In genomic region chr1:153614189-153614900, GRCh38 we compare ENCODE assay signal across 1 cellular context.
TF ChIP-seq lines count a peak whose summit lies in the region.

No MANE protein-coding gene starts in this region.

TF ChIP-seq in HepG2, 621 proteins besides CTCF, POLR2A, EP300 and RAD21:
- TF ChIP-seq ZNF263 (CRISPR knock-in tag; IDR thresholded peaks at IDR 0.05), result peak; percentile 95
- TF ChIP-seq ZNF770 (CRISPR knock-in tag; IDR thresholded peaks at IDR 0.05), result no peak
TF ChIP-seq in HepG2: peak in this region for 1.
